In the genomic region with DNA sequence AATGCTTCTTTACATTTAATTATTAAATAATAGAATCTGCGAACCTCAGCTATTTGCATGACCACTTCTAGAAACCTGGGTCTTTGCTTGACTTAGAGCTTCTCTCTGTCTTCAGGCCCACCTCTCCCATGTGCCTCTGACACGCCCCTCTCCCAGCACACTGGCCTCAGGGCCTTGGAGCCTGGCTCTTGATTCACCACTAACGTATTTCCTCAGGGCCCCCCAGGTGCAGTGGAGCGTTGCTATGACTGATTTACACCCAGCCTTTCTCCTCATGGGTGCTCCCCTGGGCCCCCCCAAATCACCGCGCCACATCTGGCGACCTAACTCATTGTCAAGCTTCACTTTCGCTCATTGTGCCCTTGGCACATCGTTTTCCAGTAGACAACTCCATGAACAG, we compare ENCODE assay signal across 1 cellular context.
TF ChIP-seq lines count a peak whose summit lies in the region.

No MANE protein-coding gene starts in this region.

TF ChIP-seq in H1, 55 proteins besides CTCF, POLR2A, EP300 and RAD21 (continued from another document):
- TF ChIP-seq JUND (IDR thresholded peaks at IDR 0.05; ENCODE audit: low read length) (no peak), POU5F1 (IDR thresholded peaks at IDR 0.05; ENCODE audit: low read depth, low read length) (no peak), CHD7 (IDR thresholded peaks at IDR 0.05; ENCODE audit: insufficient replicate concordance, low read length) (no peak), ATF2 (IDR thresholded peaks at IDR 0.05; ENCODE audit: low read length) (no peak), CBX8 (IDR thresholded peaks at IDR 0.05; ENCODE audit: borderline replicate concordance, low read depth, low read length) (no peak), SRF (IDR thresholded peaks at IDR 0.05; ENCODE audit: low read depth, low read length) (no peak), SIN3A (conservative IDR thresholded peaks at IDR 0.05 in 1 of 2, IDR thresholded peaks at IDR 0.05 in 1 of 2; ENCODE audit: low read depth in 1 of 2, low read length in 2 of 2) (no peak), ASH2L (IDR thresholded peaks at IDR 0.05; ENCODE audit: low read length) (no peak), CTBP2 (IDR thresholded peaks at IDR 0.05; ENCODE audit: borderline replicate concordance, insufficient read depth, insufficient read length, low read length) (no peak), CHD1 (IDR thresholded peaks at IDR 0.05; ENCODE audit: low read depth, low read length) (no peak), SAP30 (IDR thresholded peaks at IDR 0.05; ENCODE audit: insufficient read depth, insufficient replicate concordance, low read length) (no peak)
TF ChIP-seq in H1: peak in this region for 0.
